Comparison of ENCODE assay signal across 23 cellular contexts in genomic region chr1:237211540-237211939, GRCh38.
DNase-seq lines count a peak whose midpoint lies in the region; ATAC-seq and TF ChIP-seq lines count a peak whose summit lies in the region.
"Had no signal": no experiment of that assay in that cellular context is flagged by ENCODE, and none has a peak within 500 bp of the region (broad histone marks: within the 10 kb centered on the region; RNA-seq: fewer than 3 reads in every experiment).

No MANE protein-coding gene starts in this region.

- peak; percentile 1 for ATAC-seq in Right ventricle myocardium superior (ENCODE audit: poor library complexity)
- no peak for ATAC-seq in heart left ventricle
- ATAC-seq: GM12878 had no signal

- 6 to 20% (median 16%) methylated on average over 2 of the region's 2 CpGs for WGBS in heart left ventricle, 4 donors

- H3K4me1 ChIP-seq in right atrium auricular region, result peaks cover 0 to 24% of the 10 kb centered on the region in 2 donors
- H3K4me1 ChIP-seq in left ventricle myocardium inferior, result peaks cover 72% of the 10 kb centered on the region
- peaks cover 0 to 73% (median 2%) of the 10 kb centered on the region in 12 donors for H3K4me1 ChIP-seq in heart left ventricle
- H3K4me1 ChIP-seq: BE2C, BLaER1 had no signal

- H3K27ac ChIP-seq in right atrium auricular region, result no peak overlapping the region
- peak overlapping the region; percentile 49 for H3K27ac ChIP-seq in left ventricle myocardium inferior (replicated peaks)
- H3K27ac ChIP-seq in heart left ventricle, result no peak overlapping the region
- no peak overlapping the region for H3K27ac ChIP-seq in neural cell (ENCODE audit: low read length)
- H3K27ac ChIP-seq: BLaER1 had no signal

- H3K27me3 ChIP-seq in right atrium auricular region (no peaks in the 10 kb centered on the region), left ventricle myocardium inferior (ENCODE audit: low read depth) (no peaks in the 10 kb centered on the region), heart left ventricle (no peaks in the 10 kb centered on the region), neural cell (ENCODE audit: insufficient read depth, low read depth, low read length) (no peaks in the 10 kb centered on the region)
- H3K27me3 ChIP-seq: BE2C, BLaER1 had no signal

- no peak for DNase-seq in Right ventricle myocardium superior
- DNase-seq in right atrium auricular region (ENCODE audit: low spot score), result no peak
- DNase-seq in left ventricle myocardium inferior, result no peak
- no peak for DNase-seq in heart left ventricle
- DNase-seq in NCI-H2196 treated with DMSO at 0.1 percent for 48 hours (lab: John Stamatoyannopoulos, UW; ENCODE audit: unreplicated experiment), result no peak
- DNase-seq: 8988T; ACHN; BE2C; C1 segment of cervical spinal cord; CD4-positive, alpha-beta memory T cell; CD4-positive, CD25-positive, alpha-beta regulatory T cell; CD8-positive, alpha-beta memory T cell; COR-L47; DMS 273 treated with DMSO at 0.1 percent for 48 hours; DMS153; DMS53; DMS79; DND-41; EL; GDM1 had no signal

- TF ChIP-seq CTCF in right atrium auricular region (IDR thresholded peaks at IDR 0.05) (no peak), left ventricle myocardium inferior (IDR thresholded peaks at IDR 0.05; ENCODE audit: borderline replicate concordance) (no peak), heart left ventricle (IDR thresholded peaks at IDR 0.05) (no peak), neural cell (IDR thresholded peaks at IDR 0.05; ENCODE audit: poor library complexity, severe bottlenecking) (no peak)

- peak; percentile 74 for TF ChIP-seq EP300 in neural cell (conservative IDR thresholded peaks at IDR 0.05; ENCODE audit: poor library complexity, severe bottlenecking)

- no peaks in the 10 kb centered on the region for H3K9me2 ChIP-seq in neural cell (ENCODE audit: insufficient read depth, low read length)

- intact Hi-C loops in Right ventricle myocardium superior (cut with DNase I) (no loop called here), left ventricle myocardium inferior (cut with micrococcal nuclease) (no loop called here), heart left ventricle (cut with DNase I) (no loop called here)

- H3F3A ChIP-seq in neural cell (ENCODE audit: insufficient read depth, low read length, poor library complexity, severe bottlenecking), result no peaks in the 10 kb centered on the region

- TF ChIP-seq POLR2A in heart left ventricle (IDR thresholded peaks at IDR 0.05), result no peak

- H3K36me3 ChIP-seq in right atrium auricular region (no peaks in the 10 kb centered on the region), left ventricle myocardium inferior (no peaks in the 10 kb centered on the region), heart left ventricle (peaks cover 0 to 9% (median 0%) of the 10 kb centered on the region in 9 donors), neural cell (ENCODE audit: insufficient read depth, low read length) (no peaks in the 10 kb centered on the region)
- H3K36me3 ChIP-seq: BE2C, BLaER1 had no signal

- no peak overlapping the region for H3K4me3 ChIP-seq in right atrium auricular region
- no peak overlapping the region for H3K4me3 ChIP-seq in left ventricle myocardium inferior
- H3K4me3 ChIP-seq in heart left ventricle, result no peak overlapping the region
- no peak overlapping the region for H3K4me3 ChIP-seq in neural cell (ENCODE audit: low read length)
- H3K4me3 ChIP-seq: BLaER1, GM12878 had no signal

- no peak for TF ChIP-seq RAD21 in neural cell (conservative IDR thresholded peaks at IDR 0.05)

- H4K20me1 ChIP-seq in neural cell (ENCODE audit: insufficient read depth), result no peaks in the 10 kb centered on the region
- H4K20me1 ChIP-seq: BLaER1 had no signal

- H3K9ac ChIP-seq in neural cell (ENCODE audit: low read length), result no peak overlapping the region
- H3K9ac ChIP-seq: BLaER1 had no signal

- no peaks in the 10 kb centered on the region for H3K9me3 ChIP-seq in right atrium auricular region
- H3K9me3 ChIP-seq in left ventricle myocardium inferior (replicated peaks), result no peaks in the 10 kb centered on the region
- no peaks in the 10 kb centered on the region for H3K9me3 ChIP-seq in heart left ventricle
- no peaks in the 10 kb centered on the region for H3K9me3 ChIP-seq in neural cell (ENCODE audit: low read length)
- H3K9me3 ChIP-seq: BE2C, BLaER1 had no signal

- no peak overlapping the region for H2AFZ ChIP-seq in neural cell (ENCODE audit: low read depth, low read length)

- H3K4me2 ChIP-seq in neural cell (ENCODE audit: low read length), result no peak overlapping the region
- H3K4me2 ChIP-seq: BLaER1 had no signal

- no peaks in the 10 kb centered on the region for H3K79me2 ChIP-seq in neural cell (replicated peaks; ENCODE audit: insufficient read depth, low read length)

TF ChIP-seq in neural cell, 6 proteins besides CTCF, POLR2A, EP300 and RAD21:
- TF ChIP-seq TAF1 (IDR thresholded peaks at IDR 0.05; ENCODE audit: low read depth) (no peak), REST (IDR thresholded peaks at IDR 0.05; ENCODE audit: borderline replicate concordance) (peak; percentile 39), EZH2 (IDR thresholded peaks at IDR 0.05; ENCODE audit: borderline replicate concordance, insufficient read depth, low read length, poor library complexity, severe bottlenecking) (no peak), MXI1 (conservative IDR thresholded peaks at IDR 0.05; ENCODE audit: poor library complexity, severe bottlenecking) (no peak), POLR2AphosphoS5 (IDR thresholded peaks at IDR 0.05) (peak; percentile 82), SMC3 (conservative IDR thresholded peaks at IDR 0.05; ENCODE audit: poor library complexity) (no peak)
